Comparison of ENCODE assay signal across 9 cellular contexts in genomic region chr1:156656779-156657160, GRCh38. TPM values are rescaled to one million over a fixed set of nuclear protein-coding genes. Genes with fewer than 3 reads are reported as not detected.
DNase-seq lines count a peak whose midpoint lies in the region; ATAC-seq and TF ChIP-seq lines count a peak whose summit lies in the region.
"Had no signal": no experiment of that assay in that cellular context is flagged by ENCODE, and none has a peak within 500 bp of the region (broad histone marks: within the 10 kb centered on the region; RNA-seq: fewer than 3 reads in every experiment).

No MANE protein-coding gene starts in this region.

- no peaks in the 10 kb centered on the region for H3K36me3 Mint-ChIP-seq in mesothelial cell of epicardium

- peaks cover 70% of the 10 kb centered on the region for H3K27me3 Mint-ChIP-seq in mesothelial cell of epicardium (ENCODE audit: low read depth)

- peak; percentile 17 for DNase-seq in stimulated activated CD4-positive, alpha-beta T cell treated with anti-CD3 and anti-CD28 coated beads, Interleukin-4, amount 100 ng/mL, for 1 hour
- DNase-seq in stimulated activated CD4-positive, alpha-beta T cell treated with anti-CD3 and anti-CD28 coated beads, Interleukin-1b, Interleukin-23, amount 100 ng/mL, for 48 hours = no peak
- DNase-seq in central memory CD4-positive, alpha-beta T cell = peak; percentile 9
- DNase-seq in mesothelial cell of epicardium (ENCODE audit: low spot score in 2 of 2, unreplicated experiment in 2 of 2) (no peak), NOMO-1 (lab: John Stamatoyannopoulos, UW; ENCODE audit: unreplicated experiment in 2 of 2) (no peak), OCI-M2 (lab: John Stamatoyannopoulos, UW; ENCODE audit: unreplicated experiment) (no peak), HPDE6-E6E7 (ENCODE audit: extremely low spot score) (no peak)
- DNase-seq: NCI-H1436 treated with DMSO at 0.1 percent for 48 hours had no signal

- peaks cover 32% of the 10 kb centered on the region for H3K4me1 Mint-ChIP-seq in mesothelial cell of epicardium

- H3K9me3 Mint-ChIP-seq in mesothelial cell of epicardium = no peaks in the 10 kb centered on the region

- no peak for TF ChIP-seq CTCF in mesothelial cell of epicardium (IDR thresholded peaks at IDR 0.05; ENCODE audit: unreplicated experiment)

- H3K4me3 Mint-ChIP-seq in mesothelial cell of epicardium = peak overlapping the region; percentile 54

- H3K27ac Mint-ChIP-seq in mesothelial cell of epicardium = no peak overlapping the region

- no peak for ATAC-seq in GM18858 (IDR thresholded peaks at IDR 0.05; ENCODE audit: unreplicated experiment)

RNA-seq across cellular contexts. Expression of gene BCAN, which starts 14.9 kb away (rescaled TPM):
- 0.54 to 0.85 TPM (median 0.78 TPM) in 3 replicates for total RNA-seq in mesothelial cell of epicardium

RNA-seq across cellular contexts. Expression of gene NES, which starts 20.4 kb away (rescaled TPM):
- total RNA-seq in mesothelial cell of epicardium = 53.8 to 56.9 TPM (median 56.8 TPM) in 3 replicates

RNA-seq across cellular contexts. Expression of gene HAPLN2, which starts 37.6 kb away (rescaled TPM):
- 0.76 to 1.2 TPM (median 1.2 TPM) in 3 replicates for total RNA-seq in mesothelial cell of epicardium

RNA-seq across cellular contexts. Expression of gene CRABP2, which starts 48.6 kb away (rescaled TPM):
- total RNA-seq in mesothelial cell of epicardium = 676 to 704 TPM (median 686 TPM) in 3 replicates

RNA-seq across cellular contexts. Expression of gene GPATCH4, which starts 55.5 kb away (rescaled TPM):
- total RNA-seq in mesothelial cell of epicardium = 22.7 to 24.0 TPM (median 23.6 TPM) in 3 replicates

Comparison
In these comparisons a context has a peak if more than half of its experiments do, and no peak if none do; other contexts are left out.
1. DNase-seq: peak in stimulated activated CD4-positive, alpha-beta T cell treated with anti-CD3 and anti-CD28 coated beads, Interleukin-4, amount 100 ng/mL, for 1 hour (single experiment) and central memory CD4-positive, alpha-beta T cell (single experiment); none in stimulated activated CD4-positive, alpha-beta T cell treated with anti-CD3 and anti-CD28 coated beads, Interleukin-1b, Interleukin-23, amount 100 ng/mL, for 48 hours (single experiment), mesothelial cell of epicardium (0 of 2), NOMO-1 (0 of 2), OCI-M2 (single experiment) and HPDE6-E6E7 (single experiment).